In the genomic region with DNA sequence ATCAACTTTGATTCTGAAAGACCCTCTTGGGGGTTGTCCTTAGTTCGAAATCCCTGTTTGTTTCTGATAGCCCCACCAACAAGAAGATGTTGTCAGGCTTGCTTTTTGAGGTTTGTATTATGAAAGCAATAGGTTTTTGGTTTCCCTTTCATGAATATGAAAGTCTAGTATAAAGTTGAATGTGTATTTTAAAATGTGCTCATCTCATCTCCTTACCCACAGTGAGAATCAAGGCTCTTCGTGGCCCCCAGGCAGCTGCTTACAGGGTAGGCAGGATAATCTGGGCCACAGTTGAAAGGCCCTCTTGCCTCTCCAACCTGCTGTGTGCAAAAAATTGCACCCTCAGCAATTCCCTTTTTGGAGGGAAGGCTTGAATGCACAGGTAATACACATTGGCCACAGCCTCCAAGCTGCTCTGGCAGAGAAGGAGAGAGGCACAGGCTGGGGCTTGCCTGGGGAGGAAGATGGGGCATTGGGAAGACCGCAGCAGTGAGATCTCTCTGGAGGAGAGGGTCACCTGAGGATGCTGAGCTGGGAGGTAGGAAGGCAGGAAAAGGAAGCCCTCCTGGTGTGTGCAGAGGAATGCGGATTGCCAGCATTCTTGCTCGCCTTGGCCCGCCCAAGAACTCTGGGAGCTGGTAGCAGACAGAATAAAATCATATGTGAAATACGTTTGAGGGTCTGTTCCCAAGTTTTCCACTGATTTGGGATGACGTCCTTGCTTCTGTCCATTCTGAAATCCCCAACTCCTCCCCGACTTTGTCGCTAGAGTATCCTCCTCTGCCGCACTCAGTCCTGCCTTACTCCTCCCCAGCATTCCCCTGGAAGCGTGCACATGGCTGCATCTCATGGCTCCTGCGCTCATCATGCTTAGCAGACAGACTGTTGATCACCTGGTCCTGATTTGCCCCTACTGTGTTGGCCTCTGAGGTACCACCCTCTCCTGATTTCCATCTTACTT, we compare ENCODE assay signal across 2 cellular contexts.
TF ChIP-seq lines count a peak whose summit lies in the region.

No MANE protein-coding gene starts in this region.

TF ChIP-seq in IMR-90, 13 proteins besides CTCF, POLR2A, EP300 and RAD21:
- TF ChIP-seq MAFK (IDR thresholded peaks at IDR 0.05; ENCODE audit: low read depth, low read length) (peak; percentile 85), NFE2L2 (IDR thresholded peaks at IDR 0.05; ENCODE audit: low read depth, low read length) (no peak), RFX5 (IDR thresholded peaks at IDR 0.05; ENCODE audit: low read depth, low read length) (no peak)
- TF ChIP-seq, protein P1, sequence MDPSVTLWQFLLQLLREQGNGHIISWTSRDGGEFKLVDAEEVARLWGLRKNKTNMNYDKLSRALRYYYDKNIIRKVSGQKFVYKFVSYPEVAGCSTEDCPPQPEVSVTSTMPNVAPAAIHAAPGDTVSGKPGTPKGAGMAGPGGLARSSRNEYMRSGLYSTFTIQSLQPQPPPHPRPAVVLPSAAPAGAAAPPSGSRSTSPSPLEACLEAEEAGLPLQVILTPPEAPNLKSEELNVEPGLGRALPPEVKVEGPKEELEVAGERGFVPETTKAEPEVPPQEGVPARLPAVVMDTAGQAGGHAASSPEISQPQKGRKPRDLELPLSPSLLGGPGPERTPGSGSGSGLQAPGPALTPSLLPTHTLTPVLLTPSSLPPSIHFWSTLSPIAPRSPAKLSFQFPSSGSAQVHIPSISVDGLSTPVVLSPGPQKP (IDR thresholded peaks at IDR 0.05; ENCODE audit: borderline replicate concordance, low read depth, low read length), result no peak

TF ChIP-seq in K562, 482 proteins besides CTCF, POLR2A, EP300 and RAD21:
- TF ChIP-seq ELF1 (tag; IDR thresholded peaks at IDR 0.05) (no peak), KAT8 (IDR thresholded peaks at IDR 0.05; ENCODE audit: low read depth) (no peak), MAFF (IDR thresholded peaks at IDR 0.05; ENCODE audit: low read length) (peak; percentile 56; the same call in 1 of the 2 replicates), ZNF316 (IDR thresholded peaks at IDR 0.05) (peak; percentile 69), POLR2B (IDR thresholded peaks at IDR 0.05; ENCODE audit: low read depth, partially characterized antibody) (no peak), RFX7 (CRISPR knock-in tag; IDR thresholded peaks at IDR 0.05) (no peak), ZNF232 (CRISPR knock-in tag; IDR thresholded peaks at IDR 0.05) (no peak), MAFG (tag; conservative IDR thresholded peaks at IDR 0.05) (peak; percentile 66), TCF7L2 (IDR thresholded peaks at IDR 0.05; ENCODE audit: low read depth, low read length) (no peak), HNRNPK (IDR thresholded peaks at IDR 0.05; ENCODE audit: low read depth, low read length, poor library complexity, severe bottlenecking) (no peak), MAFK (IDR thresholded peaks at IDR 0.05; ENCODE audit: low read length) (peak; percentile 50; the same call in 1 of the 2 replicates), C11orf30 (IDR thresholded peaks at IDR 0.05; ENCODE audit: low read depth) (peak; percentile 60)
- TF ChIP-seq, protein P2, sequence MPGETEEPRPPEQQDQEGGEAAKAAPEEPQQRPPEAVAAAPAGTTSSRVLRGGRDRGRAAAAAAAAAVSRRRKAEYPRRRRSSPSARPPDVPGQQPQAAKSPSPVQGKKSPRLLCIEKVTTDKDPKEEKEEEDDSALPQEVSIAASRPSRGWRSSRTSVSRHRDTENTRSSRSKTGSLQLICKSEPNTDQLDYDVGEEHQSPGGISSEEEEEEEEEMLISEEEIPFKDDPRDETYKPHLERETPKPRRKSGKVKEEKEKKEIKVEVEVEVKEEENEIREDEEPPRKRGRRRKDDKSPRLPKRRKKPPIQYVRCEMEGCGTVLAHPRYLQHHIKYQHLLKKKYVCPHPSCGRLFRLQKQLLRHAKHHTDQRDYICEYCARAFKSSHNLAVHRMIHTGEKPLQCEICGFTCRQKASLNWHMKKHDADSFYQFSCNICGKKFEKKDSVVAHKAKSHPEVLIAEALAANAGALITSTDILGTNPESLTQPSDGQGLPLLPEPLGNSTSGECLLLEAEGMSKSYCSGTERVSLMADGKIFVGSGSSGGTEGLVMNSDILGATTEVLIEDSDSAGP (CRISPR knock-in tag; IDR thresholded peaks at IDR 0.05), result no peak
